In genomic region chr19:4669723-4670480, GRCh38 we compare ENCODE assay signal across 8 cellular contexts. TPM values are rescaled to one million over a fixed set of nuclear protein-coding genes. Genes with fewer than 3 reads are reported as not detected.
A peak's percentile ranks its signal among the peaks of the same experiment; 100 is the strongest.
DNase-seq lines count a peak whose midpoint lies in the region; ATAC-seq and TF ChIP-seq lines count a peak whose summit lies in the region.

MYDGF (minus strand) TSS chr19:4670342; CDS start chr19:4670334, 8 bp downstream.

- H3K27me3 ChIP-seq in adrenal gland = no peaks in the 10 kb centered on the region
- no peaks in the 10 kb centered on the region for H3K27me3 ChIP-seq in upper lobe of left lung

- H3K4me3 ChIP-seq in adrenal gland (peak within 1 kb of the TSS; percentile 45 to 85 (median 78)), upper lobe of left lung (peak within 1 kb of the TSS; percentile 72 to 100 (median 99))

- intact Hi-C loops in T-helper 1 cell treated with Interleukin-12 subunit alpha and Interleukin-12 subunit beta and Interleukin-4 antibody, amounts not matched to agents 30 ng/mL and 1 ng/mL, for 36 hours (cut with micrococcal nuclease) = loop anchor here (1.0 to 2.0 kb wide), 8 partner anchors 9 to 423 kb away; partner anchors contain the start of genes DPP9, FEM1A, SH3GL1 and TNFAIP8L1
- intact Hi-C loops in adrenal gland (cut with DNase I) = no loop called here
- intact Hi-C loops in left cardiac atrium (cut with DNase I) = no loop called here

- no peaks in the 10 kb centered on the region for H3K27me3 Mint-ChIP-seq in progenitor cell of endocrine pancreas

- CTCF ChIA-PET in GM10248 (lab: Yijun Ruan, JAX) = no interaction called here

- ATAC-seq in HG02763 (IDR thresholded peaks at IDR 0.05; ENCODE audit: unreplicated experiment) = peak; percentile 87
- ATAC-seq in left cardiac atrium = peak; percentile 99 to 100
- peak; percentile 97 to 100 for ATAC-seq in upper lobe of left lung (ENCODE audit: low FRiP score in 2 of 2)

- no peak for TF ChIP-seq CTCF in GM10248 (IDR thresholded peaks at IDR 0.05; ENCODE audit: control extremely low read depth, extremely low read depth, low read depth, missing control alignments)
- TF ChIP-seq CTCF in adrenal gland (IDR thresholded peaks at IDR 0.05) = no peak
- no peak for TF ChIP-seq CTCF in progenitor cell of endocrine pancreas (IDR thresholded peaks at IDR 0.05; ENCODE audit: unreplicated experiment)
- TF ChIP-seq CTCF in upper lobe of left lung (IDR thresholded peaks at IDR 0.05) = no peak

- H3K36me3 Mint-ChIP-seq in progenitor cell of endocrine pancreas (ENCODE audit: insufficient read depth) = peaks cover 7% of the 10 kb centered on the region

- H3K4me1 ChIP-seq in adrenal gland (replicated peaks in 1 of 2) (peaks cover 8 to 20% of the 10 kb centered on the region in 2 donors), upper lobe of left lung (peaks cover 15 to 23% (median 17%) of the 10 kb centered on the region in 4 donors)

- POLR2A ChIA-PET in GM10248 (lab: Yijun Ruan, JAX) = no interaction called here

- peaks cover 7% of the 10 kb centered on the region for H3K4me1 Mint-ChIP-seq in progenitor cell of endocrine pancreas (ENCODE audit: low read depth)

- peaks cover 0 to 33% of the 10 kb centered on the region in 2 donors for H3K36me3 ChIP-seq in adrenal gland (replicated peaks in 1 of 2)
- peaks cover 4 to 45% (median 29%) of the 10 kb centered on the region in 4 donors for H3K36me3 ChIP-seq in upper lobe of left lung

- H3K27ac ChIP-seq in adrenal gland (peak within 1 kb of the TSS in 4 of 5 donors; percentile 51 to 80 (median 66)), upper lobe of left lung (peak within 1 kb of the TSS; percentile 77 to 86 (median 81))

- peak within 1 kb of the TSS; percentile 86 for H3K4me3 Mint-ChIP-seq in progenitor cell of endocrine pancreas (ENCODE audit: low read depth)

- TF ChIP-seq POLR2A in adrenal gland (IDR thresholded peaks at IDR 0.05) = peak; percentile 39 to 59
- peak in 2 of 4 donors; percentile 53 to 73 for TF ChIP-seq POLR2A in upper lobe of left lung (IDR thresholded peaks at IDR 0.05)

- peak; percentile 100 for DNase-seq in GM10248 (ENCODE audit: extremely low spot score)
- peak; percentile 42 for DNase-seq in NCI-H1694 treated with DMSO at 0.1 percent for 48 hours (lab: John Stamatoyannopoulos, UW)
- peak; percentile 93 to 96 (median 95) for DNase-seq in adrenal gland
- peak; percentile 96 for DNase-seq in left cardiac atrium
- peak; percentile 88 for DNase-seq in progenitor cell of endocrine pancreas (ENCODE audit: low spot score, unreplicated experiment)
- DNase-seq in upper lobe of left lung = peak; percentile 93 to 99

- H3K9me3 ChIP-seq in adrenal gland (replicated peaks in 1 of 3) = no peaks in the 10 kb centered on the region
- H3K9me3 ChIP-seq in upper lobe of left lung = no peaks in the 10 kb centered on the region

- peak in 1 of 4 donors; percentile 61 for TF ChIP-seq EP300 in upper lobe of left lung (IDR thresholded peaks at IDR 0.05)

- H3K27ac Mint-ChIP-seq in progenitor cell of endocrine pancreas = peak within 1 kb of the TSS; percentile 96

- WGBS in adrenal gland, 4 donors = 0 to 2% (median 0%) methylated on average over 9 to 74 of the region's 75 CpGs
- 0% methylated on average over 2 to 16 of the region's 75 CpGs for WGBS in upper lobe of left lung, 2 donors

- H3K9me3 Mint-ChIP-seq in progenitor cell of endocrine pancreas (ENCODE audit: low read depth) = no peaks in the 10 kb centered on the region

RNA-seq across cellular contexts. Expression of gene MYDGF, which starts in this region (rescaled TPM):
- 90.6 and 94.5 TPM in 2 replicates for total RNA-seq in T-helper 1 cell treated with Interleukin-12 subunit alpha and Interleukin-12 subunit beta and Interleukin-4 antibody, amounts not matched to agents 30 ng/mL and 1 ng/mL, for 36 hours
- total RNA-seq in adrenal gland (100 to 1,000 TPM in 2 of 8 donors, 10 to 100 TPM in 6; 52.1 to 159 (median 74.7) TPM), left cardiac atrium (10 to 100 TPM; 43.2 to 53.7 TPM), progenitor cell of endocrine pancreas (42.5 and 45.9 TPM in 2 replicates), upper lobe of left lung (100 to 1,000 TPM in 1 of 6 donors, 10 to 100 TPM in 4, 1 to 10 TPM in 1; 6.3 to 121 (median 67.1) TPM)
- 10 to 100 TPM; 35.9 to 86.9 (median 76.1) TPM for polyA plus RNA-seq in adrenal gland

Comparison
In these comparisons a context has a peak if more than half of its experiments do, and no peak if none do; other contexts are left out.
1. Peak in every context shown above with its lines: DNase-seq, ATAC-seq, H3K4me3 ChIP-seq and H3K27ac ChIP-seq.
2. DNase-seq: peak in every context shown above with its lines; median percentile 100 in GM10248; 96 in left cardiac atrium; 96 in upper lobe of left lung; 95 in adrenal gland; 88 in progenitor cell of endocrine pancreas; 42 in NCI-H1694 treated with DMSO at 0.1 percent for 48 hours.